In genomic region chr20:32019563-32020463, GRCh38 we compare ENCODE assay signal across 8 cellular contexts. TPM values are rescaled to one million over a fixed set of nuclear protein-coding genes. Genes with fewer than 3 reads are reported as not detected.
DNase-seq lines count a peak whose midpoint lies in the region; ATAC-seq, FAIRE-seq and TF ChIP-seq lines count a peak whose summit lies in the region.

No MANE protein-coding gene starts in this region.

- DNase-seq in activated CD4-positive, alpha-beta T cell treated with anti-CD3 and anti-CD28 coated beads, Interleukin-2, amount 10 ng/mL, durations not matched to agents 7 days and 5 days, result no peak
- DNase-seq in activated CD4-positive, alpha-beta T cell treated with anti-CD3 and anti-CD28 coated beads, Interleukin-2, amount 50 U/mL, for 48 hours, result no peak
- DNase-seq in NCI-H69 (lab: John Stamatoyannopoulos, UW) (peak; percentile 56), endothelial cell (ENCODE audit: low spot score) (no peak), frontal cortex (ENCODE audit: low spot score in 2 of 2) (no peak)
- DNase-seq in stimulated activated effector memory CD8-positive, alpha-beta T cell treated with anti-CD3 and anti-CD28 coated beads, Interleukin-12 subunit alpha, Interleukin-12 subunit beta, amount 100 ng/mL, for 72 hours (ENCODE audit: low spot score in 2 of 2), result no peak
- no peak for DNase-seq in effector CD8-positive, alpha-beta T cell (lab: John Stamatoyannopoulos, UW)

- ATAC-seq in stimulated activated effector memory CD8-positive, alpha-beta T cell treated with anti-CD3 and anti-CD28 coated beads, Interleukin-12 subunit alpha, Interleukin-12 subunit beta, amount 100 ng/mL, for 72 hours, result no peak
- ATAC-seq in GM18502 (IDR thresholded peaks at IDR 0.05; ENCODE audit: poor library complexity, unreplicated experiment), result no peak

- peaks cover 23% of the 10 kb centered on the region for H3K4me1 Mint-ChIP-seq in activated CD4-positive, alpha-beta T cell treated with anti-CD3 and anti-CD28 coated beads, Interleukin-2, amount 10 ng/mL, durations not matched to agents 7 days and 5 days
- H3K4me1 Mint-ChIP-seq in endothelial cell (ENCODE audit: unreplicated experiment), result peaks cover 20% of the 10 kb centered on the region
- peaks cover 21% of the 10 kb centered on the region for H3K4me1 Mint-ChIP-seq in stimulated activated effector memory CD8-positive, alpha-beta T cell treated with anti-CD3 and anti-CD28 coated beads, Interleukin-12 subunit alpha, Interleukin-12 subunit beta, amount 100 ng/mL, for 72 hours

- peaks cover 79% of the 10 kb centered on the region for H3K27me3 Mint-ChIP-seq in activated CD4-positive, alpha-beta T cell treated with anti-CD3 and anti-CD28 coated beads, Interleukin-2, amount 10 ng/mL, durations not matched to agents 7 days and 5 days
- peaks cover 13% of the 10 kb centered on the region for H3K27me3 Mint-ChIP-seq in endothelial cell (ENCODE audit: unreplicated experiment)

- TF ChIP-seq CTCF in endothelial cell (IDR thresholded peaks at IDR 0.05; ENCODE audit: unreplicated experiment), result no peak

- CTCF ChIA-PET in activated CD4-positive, alpha-beta T cell treated with anti-CD3 and anti-CD28 coated beads, Interleukin-2, amount 10 ng/mL, durations not matched to agents 7 days and 5 days (lab: Charles Lee), result interaction anchor here (1.4 to 1.8 kb wide), 2 partner anchors 12 to 68 kb away, joined by 5 to 13 read pairs; partner anchors contain the start of gene PDRG1

- POLR2A ChIA-PET in activated CD4-positive, alpha-beta T cell treated with anti-CD3 and anti-CD28 coated beads, Interleukin-2, amount 10 ng/mL, durations not matched to agents 7 days and 5 days (lab: Charles Lee), result interaction anchor here (0.6 kb wide), 1 partner anchor 29 kb away, joined by 6 read pairs; no protein-coding TSS in a partner anchor

- no peak overlapping the region for H3K27ac Mint-ChIP-seq in activated CD4-positive, alpha-beta T cell treated with anti-CD3 and anti-CD28 coated beads, Interleukin-2, amount 10 ng/mL, durations not matched to agents 7 days and 5 days
- H3K27ac Mint-ChIP-seq in endothelial cell (ENCODE audit: unreplicated experiment), result peak overlapping the region; percentile 74
- no peak overlapping the region for H3K27ac Mint-ChIP-seq in stimulated activated effector memory CD8-positive, alpha-beta T cell treated with anti-CD3 and anti-CD28 coated beads, Interleukin-12 subunit alpha, Interleukin-12 subunit beta, amount 100 ng/mL, for 72 hours

- no peaks in the 10 kb centered on the region for H3K9me3 Mint-ChIP-seq in activated CD4-positive, alpha-beta T cell treated with anti-CD3 and anti-CD28 coated beads, Interleukin-2, amount 10 ng/mL, durations not matched to agents 7 days and 5 days
- H3K9me3 Mint-ChIP-seq in endothelial cell (ENCODE audit: unreplicated experiment), result no peaks in the 10 kb centered on the region
- no peaks in the 10 kb centered on the region for H3K9me3 Mint-ChIP-seq in stimulated activated effector memory CD8-positive, alpha-beta T cell treated with anti-CD3 and anti-CD28 coated beads, Interleukin-12 subunit alpha, Interleukin-12 subunit beta, amount 100 ng/mL, for 72 hours

- FAIRE-seq in frontal cortex (lab: Jason Lieb, UNC), result no peak

- H3K4me3 Mint-ChIP-seq in activated CD4-positive, alpha-beta T cell treated with anti-CD3 and anti-CD28 coated beads, Interleukin-2, amount 10 ng/mL, durations not matched to agents 7 days and 5 days, result peak overlapping the region; percentile 58
- H3K4me3 Mint-ChIP-seq in endothelial cell (ENCODE audit: unreplicated experiment), result peak overlapping the region; percentile 92
- H3K4me3 Mint-ChIP-seq in stimulated activated effector memory CD8-positive, alpha-beta T cell treated with anti-CD3 and anti-CD28 coated beads, Interleukin-12 subunit alpha, Interleukin-12 subunit beta, amount 100 ng/mL, for 72 hours, result peak overlapping the region; percentile 78

- peaks cover 4% of the 10 kb centered on the region for H3K36me3 Mint-ChIP-seq in activated CD4-positive, alpha-beta T cell treated with anti-CD3 and anti-CD28 coated beads, Interleukin-2, amount 10 ng/mL, durations not matched to agents 7 days and 5 days (ENCODE audit: low read depth)
- peaks cover 22% of the 10 kb centered on the region for H3K36me3 Mint-ChIP-seq in endothelial cell (ENCODE audit: low read depth, unreplicated experiment)
- H3K36me3 Mint-ChIP-seq in stimulated activated effector memory CD8-positive, alpha-beta T cell treated with anti-CD3 and anti-CD28 coated beads, Interleukin-12 subunit alpha, Interleukin-12 subunit beta, amount 100 ng/mL, for 72 hours, result no peaks in the 10 kb centered on the region

RNA-seq across cellular contexts. Expression of gene CCM2L, which starts 9.6 kb away (rescaled TPM):
- total RNA-seq in activated CD4-positive, alpha-beta T cell treated with anti-CD3 and anti-CD28 coated beads, Interleukin-2, amount 10 ng/mL, durations not matched to agents 7 days and 5 days, result not detected
- 27.2 TPM for total RNA-seq in endothelial cell (ENCODE audit: unreplicated experiment)
- 2.9 TPM for total RNA-seq in frontal cortex

RNA-seq across cellular contexts. Expression of gene HCK, which starts 32.2 kb away (rescaled TPM):
- total RNA-seq in activated CD4-positive, alpha-beta T cell treated with anti-CD3 and anti-CD28 coated beads, Interleukin-2, amount 10 ng/mL, durations not matched to agents 7 days and 5 days, result not detected
- total RNA-seq in endothelial cell (ENCODE audit: unreplicated experiment) (0.54 TPM), frontal cortex (2.9 TPM)

RNA-seq across cellular contexts. Expression of gene XKR7, which starts 51.9 kb away (rescaled TPM):
- under 1 TPM in 1 of 2 experiments, not detected in 1; 0.05 TPM for total RNA-seq in activated CD4-positive, alpha-beta T cell treated with anti-CD3 and anti-CD28 coated beads, Interleukin-2, amount 10 ng/mL, durations not matched to agents 7 days and 5 days
- total RNA-seq in endothelial cell (ENCODE audit: unreplicated experiment), result 0.23 TPM
- total RNA-seq in frontal cortex, result 9.8 TPM
